Comparison of ENCODE assay signal across 8 cellular contexts in genomic region chr6:28729501-28730402, GRCh38.
DNase-seq lines count a peak whose midpoint lies in the region; ATAC-seq and TF ChIP-seq lines count a peak whose summit lies in the region.

No MANE protein-coding gene starts in this region.

- peaks cover 100% of the 10 kb centered on the region for H3K27me3 Mint-ChIP-seq in neural crest cell (ENCODE audit: low read depth)

- H3K9ac ChIP-seq in DND-41 (ENCODE audit: low read depth, low read length): peak overlapping the region; percentile 43; the same call in 1 of the 2 replicates
- no peak overlapping the region for H3K9ac ChIP-seq in colonic mucosa (ENCODE audit: low read depth in 2 of 2, low read length in 2 of 2)

- H4K20me1 ChIP-seq in DND-41 (ENCODE audit: insufficient read depth, low read length): no peaks in the 10 kb centered on the region

- H3K27ac ChIP-seq in DND-41 (ENCODE audit: low read length) (no peak overlapping the region), colonic mucosa (no peak overlapping the region)

- no peak overlapping the region for H2AFZ ChIP-seq in DND-41 (ENCODE audit: low read depth, low read length)

- peaks cover 6% of the 10 kb centered on the region for H3K36me3 Mint-ChIP-seq in neural crest cell (ENCODE audit: low read depth)

- DNase-seq in DND-41 (no peak), NB4 (ENCODE audit: low read depth) (peak; percentile 29), colonic mucosa (no peak), neural crest cell (ENCODE audit: low read depth, low spot score) (no peak), HT-29 (ENCODE audit: low spot score) (no peak)
- DNase-seq in activated CD4-positive, alpha-beta T cell treated with anti-CD3 and anti-CD28 coated beads, Interleukin-2, amount 50 U/mL, for 1 hour: no peak

- TF ChIP-seq CTCF in DND-41 (IDR thresholded peaks at IDR 0.05; ENCODE audit: borderline replicate concordance, extremely low read depth, low read length, poor library complexity, severe bottlenecking) (no peak), NB4 (IDR thresholded peaks at IDR 0.05; ENCODE audit: low read depth, low read length) (no peak), colonic mucosa (IDR thresholded peaks at IDR 0.05) (no peak), neural crest cell (conservative IDR thresholded peaks at IDR 0.05) (no peak)

- peaks cover 10% of the 10 kb centered on the region for H3K27me3 ChIP-seq in DND-41 (ENCODE audit: insufficient read depth, low read length, poor library complexity)
- H3K27me3 ChIP-seq in colonic mucosa: no peaks in the 10 kb centered on the region

- peaks cover 22% of the 10 kb centered on the region for H3K4me1 Mint-ChIP-seq in neural crest cell

- H3K36me3 ChIP-seq in DND-41 (ENCODE audit: insufficient read depth, low read length): no peaks in the 10 kb centered on the region
- no peaks in the 10 kb centered on the region for H3K36me3 ChIP-seq in colonic mucosa

- H3K4me3 Mint-ChIP-seq in neural crest cell: peak overlapping the region; percentile 86

- H3K9me3 ChIP-seq in DND-41 (ENCODE audit: insufficient read depth, low read length, severe bottlenecking) (no peaks in the 10 kb centered on the region), colonic mucosa (no peaks in the 10 kb centered on the region)

- peaks cover 12% of the 10 kb centered on the region for H3K4me1 ChIP-seq in DND-41 (ENCODE audit: insufficient read depth, low read length)
- H3K4me1 ChIP-seq in colonic mucosa: no peaks in the 10 kb centered on the region

- no peaks in the 10 kb centered on the region for H3K9me3 Mint-ChIP-seq in neural crest cell

- no peak overlapping the region for H3K27ac Mint-ChIP-seq in neural crest cell (ENCODE audit: unreplicated experiment)

- TF ChIP-seq POLR2A in NB4 (IDR thresholded peaks at IDR 0.05; ENCODE audit: extremely low read depth, insufficient read length): no peak

- H3K4me2 ChIP-seq in DND-41 (ENCODE audit: insufficient read depth, low read length): peak overlapping the region; percentile 78

- peak overlapping the region; percentile 60 to 66; a peak in 3 of 4 replicates for H3K4me3 ChIP-seq in DND-41 (ENCODE audit: low read depth in 1 of 2, low read length in 2 of 2)
- peak overlapping the region; percentile 98 for H3K4me3 ChIP-seq in NB4 (ENCODE audit: low read depth, low read length)
- peak overlapping the region; percentile 46 for H3K4me3 ChIP-seq in colonic mucosa

- no peaks in the 10 kb centered on the region for H3K79me2 ChIP-seq in DND-41 (ENCODE audit: insufficient read depth, low read length)

- intact Hi-C loops in colonic mucosa (cut with DNase I): no loop called here

- ATAC-seq in DND-41 (ENCODE audit: insufficient read depth, low read depth) (no peak), HG03378 (IDR thresholded peaks at IDR 0.05; ENCODE audit: unreplicated experiment) (no peak), GM21526 (IDR thresholded peaks at IDR 0.05; ENCODE audit: low FRiP score, unreplicated experiment) (no peak)

Comparison
In these comparisons a context has a peak if more than half of its experiments do, and no peak if none do; other contexts are left out.
1. H3K4me3 ChIP-seq: peak in every context shown above with its lines; median percentile 98 in NB4; 63 in DND-41; 46 in colonic mucosa.